17 cellular contexts compared by ENCODE assay signal in the genomic region with DNA sequence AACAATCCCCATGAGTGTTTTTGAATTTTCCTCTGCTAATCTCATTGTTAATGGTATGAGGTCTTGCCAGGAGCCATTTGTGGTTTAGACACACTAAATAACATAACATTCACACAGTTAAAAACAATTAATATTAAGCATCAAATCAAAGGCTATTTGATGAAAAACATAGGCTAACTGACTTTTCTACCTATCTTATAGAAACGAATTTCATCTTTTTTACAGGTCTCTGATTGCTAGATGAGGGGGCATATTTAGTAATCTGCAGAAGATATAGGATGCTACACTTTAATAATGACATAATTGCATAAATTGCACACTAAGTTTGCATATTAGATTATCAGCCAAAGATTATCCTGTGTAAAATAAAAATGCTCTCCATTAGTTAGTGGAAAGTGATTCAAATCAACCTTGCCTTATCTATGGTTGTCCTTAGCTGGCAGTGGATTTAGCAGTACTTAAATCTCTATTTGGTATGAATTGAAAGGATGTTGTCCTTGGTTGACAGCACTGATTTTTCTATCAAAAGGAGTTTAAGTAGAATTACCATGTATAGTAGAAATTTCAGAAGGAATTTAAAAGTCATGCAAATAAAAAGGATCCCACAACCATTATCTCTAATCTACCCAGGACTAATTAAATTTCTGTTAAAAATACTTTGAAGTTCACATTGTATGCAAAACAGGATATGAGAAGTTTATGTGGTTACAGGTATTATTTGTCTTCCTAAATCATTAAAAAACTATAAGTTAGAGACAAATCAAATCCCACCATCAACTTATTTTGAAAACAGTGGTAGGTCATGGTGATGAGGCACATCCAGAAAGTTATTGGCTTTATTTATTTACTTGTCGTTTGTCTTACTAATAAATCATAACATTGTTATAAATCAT. TPM values are rescaled to one million over a fixed set of nuclear protein-coding genes. Genes with fewer than 3 reads are reported as not detected.
DNase-seq lines count a peak whose midpoint lies in the region; ATAC-seq, FAIRE-seq and TF ChIP-seq lines count a peak whose summit lies in the region.
"Had no signal": no experiment of that assay in that cellular context is flagged by ENCODE, and none has a peak within 500 bp of the region (broad histone marks: within the 10 kb centered on the region; RNA-seq: fewer than 3 reads in every experiment).

No MANE protein-coding gene starts in this region.

- DNase-seq in activated naive CD4-positive, alpha-beta T cell treated with anti-CD3 and anti-CD28 coated beads for 36 hours: no peak
- no peak for DNase-seq in activated naive CD4-positive, alpha-beta T cell (lab: John Stamatoyannopoulos, UW)
- no peak for DNase-seq in stimulated activated naive CD8-positive, alpha-beta T cell treated with anti-CD3 and anti-CD28 coated beads, Interleukin-15, amount 100 ng/mL, for 72 hours
- DNase-seq in mucosa of gallbladder (ENCODE audit: low spot score): no peak
- DNase-seq: activated gamma-delta T cell; cerebellar nuclear complex; DMS79 treated with DMSO at 0.1 percent for 48 hours; erythroblast; left ventricle myocardium superior; NCI-H2029; occipital lobe; stimulated activated CD4-positive, alpha-beta T cell treated with anti-CD3 and anti-CD28 coated beads, Interleukin-12 subunit alpha, Interleukin-12 subunit beta, amount 100 ng/mL, for 4 hours had no signal

- no peaks in the 10 kb centered on the region for H3K9me3 Mint-ChIP-seq in activated naive CD4-positive, alpha-beta T cell treated with anti-CD3 and anti-CD28 coated beads for 36 hours
- H3K9me3 Mint-ChIP-seq in stimulated activated naive CD8-positive, alpha-beta T cell treated with anti-CD3 and anti-CD28 coated beads, Interleukin-15, amount 100 ng/mL, for 72 hours: no peaks in the 10 kb centered on the region

- H3K4me2 ChIP-seq in OCI-LY3 (ENCODE audit: low read length): peak overlapping the region; percentile 81

- ATAC-seq in stimulated activated naive CD8-positive, alpha-beta T cell treated with anti-CD3 and anti-CD28 coated beads, Interleukin-15, amount 100 ng/mL, for 72 hours: no peak
- ATAC-seq in GM21526 (IDR thresholded peaks at IDR 0.05; ENCODE audit: low FRiP score, unreplicated experiment): no peak
- no peak for ATAC-seq in GM21423 (IDR thresholded peaks at IDR 0.05; ENCODE audit: unreplicated experiment)
- ATAC-seq: K562, left ventricle myocardium superior had no signal

- intact Hi-C loops in activated naive CD4-positive, alpha-beta T cell treated with anti-CD3 and anti-CD28 coated beads for 36 hours (cut with micrococcal nuclease): no loop called here

- no peaks in the 10 kb centered on the region for H3K27me3 ChIP-seq in OCI-LY3 (ENCODE audit: low read depth, low read length)

- H3K4me3 ChIP-seq in OCI-LY3 (ENCODE audit: low read length): peak overlapping the region; percentile 58
- H3K4me3 ChIP-seq: K562 had no signal

- peak; percentile 8 for FAIRE-seq in endometrium (lab: Jason Lieb, UNC)
- FAIRE-seq: K562 had no signal

- peaks cover 23% of the 10 kb centered on the region for H3K27me3 Mint-ChIP-seq in activated naive CD4-positive, alpha-beta T cell treated with anti-CD3 and anti-CD28 coated beads for 36 hours (ENCODE audit: low read depth)
- H3K27me3 Mint-ChIP-seq in stimulated activated naive CD8-positive, alpha-beta T cell treated with anti-CD3 and anti-CD28 coated beads, Interleukin-15, amount 100 ng/mL, for 72 hours: peaks cover 20% of the 10 kb centered on the region

- H3K9ac ChIP-seq in OCI-LY3 (ENCODE audit: low read length): 0 out of 2 replicates have a peak overlapping the region, but pooled peaks have one; percentile 5

- H3K27ac ChIP-seq in OCI-LY3 (ENCODE audit: low read length): peak overlapping the region; percentile 43

- CTCF ChIA-PET in activated naive CD4-positive, alpha-beta T cell treated with anti-CD3 and anti-CD28 coated beads for 36 hours (lab: Charles Lee): interaction anchor here (1.0 kb wide), 1 partner anchor 10 kb away, joined by 3 read pairs; no protein-coding TSS in a partner anchor

- H3K9me3 ChIP-seq in OCI-LY3 (ENCODE audit: insufficient read depth, low read length): peaks cover 6% of the 10 kb centered on the region; the same call in 1 of the 2 replicates

- no peak overlapping the region for H2AFZ ChIP-seq in OCI-LY3 (ENCODE audit: low read depth, low read length)

- H3K4me1 Mint-ChIP-seq in activated naive CD4-positive, alpha-beta T cell treated with anti-CD3 and anti-CD28 coated beads for 36 hours (ENCODE audit: low read depth): peaks cover 11% of the 10 kb centered on the region
- peaks cover 33% of the 10 kb centered on the region for H3K4me1 Mint-ChIP-seq in stimulated activated naive CD8-positive, alpha-beta T cell treated with anti-CD3 and anti-CD28 coated beads, Interleukin-15, amount 100 ng/mL, for 72 hours

- no peaks in the 10 kb centered on the region for H3K36me3 Mint-ChIP-seq in activated naive CD4-positive, alpha-beta T cell treated with anti-CD3 and anti-CD28 coated beads for 36 hours (ENCODE audit: low read depth)

- peaks cover 29% of the 10 kb centered on the region for H3K4me1 ChIP-seq in OCI-LY3 (ENCODE audit: low read length)

- no peak overlapping the region for H3K4me3 Mint-ChIP-seq in activated naive CD4-positive, alpha-beta T cell treated with anti-CD3 and anti-CD28 coated beads for 36 hours
- peak overlapping the region; percentile 19 to 58 for H3K4me3 Mint-ChIP-seq in stimulated activated naive CD8-positive, alpha-beta T cell treated with anti-CD3 and anti-CD28 coated beads, Interleukin-15, amount 100 ng/mL, for 72 hours

- no peaks in the 10 kb centered on the region for H3K36me3 ChIP-seq in OCI-LY3 (replicated peaks; ENCODE audit: low read depth, low read length)

- no peak for TF ChIP-seq CTCF in OCI-LY3 (IDR thresholded peaks at IDR 0.05; ENCODE audit: low read depth, low read length)

- peak overlapping the region; percentile 51 for H3K27ac Mint-ChIP-seq in activated naive CD4-positive, alpha-beta T cell treated with anti-CD3 and anti-CD28 coated beads for 36 hours
- H3K27ac Mint-ChIP-seq in stimulated activated naive CD8-positive, alpha-beta T cell treated with anti-CD3 and anti-CD28 coated beads, Interleukin-15, amount 100 ng/mL, for 72 hours: peak overlapping the region in 1 of 2 donors; percentile 66

- H4K20me1 ChIP-seq in OCI-LY3 (ENCODE audit: insufficient read depth, low read length): no peaks in the 10 kb centered on the region

- H3K79me2 ChIP-seq in OCI-LY3 (ENCODE audit: low read length): no peaks in the 10 kb centered on the region

RNA-seq across cellular contexts. Expression of gene SPAG16, which starts 50.6 kb away (rescaled TPM):
- 1 to 10 TPM; 8.4 to 8.8 TPM for total RNA-seq in activated naive CD4-positive, alpha-beta T cell treated with anti-CD3 and anti-CD28 coated beads for 36 hours
- total RNA-seq in mucosa of gallbladder: 62.7 TPM
